ENCODE assay signal across 8 cellular contexts in genomic region chr1:27357281-27358037, GRCh38. TPM values are rescaled to one million over a fixed set of nuclear protein-coding genes. Genes with fewer than 3 reads are reported as not detected.
A peak's percentile ranks its signal among the peaks of the same experiment; 100 is the strongest.
DNase-seq lines count a peak whose midpoint lies in the region; ATAC-seq, FAIRE-seq and TF ChIP-seq lines count a peak whose summit lies in the region.

No MANE protein-coding gene starts in this region.

- H3K27me3 ChIP-seq in left lung, result no peaks in the 10 kb centered on the region

- peak; percentile 85 for FAIRE-seq in GM18507 (lab: Jason Lieb, UNC)

- POLR2A ChIA-PET in AG04449 (lab: Yijun Ruan, JAX), result no interaction called here

- CTCF ChIA-PET in AG04449 (lab: Yijun Ruan, JAX), result interaction anchor here (0.5 to 12.1 kb wide), 32 partner anchors 9 to 312 kb away, joined by 3 to 187 read pairs (median 6); partner anchors contain the start of genes AHDC1, CD164L2, FCN3 and MAP3K6

- TF ChIP-seq CTCF in AG04449 (IDR thresholded peaks at IDR 0.05; ENCODE audit: insufficient read depth, low read length, missing control alignments), result peak; percentile 92
- peak; percentile 98 to 99 for TF ChIP-seq CTCF in left lung (IDR thresholded peaks at IDR 0.05)

- ATAC-seq in left lung, result peak; percentile 82
- no peak for ATAC-seq in HG03025 (IDR thresholded peaks at IDR 0.05; ENCODE audit: low FRiP score, unreplicated experiment)

- DNase-seq in AG04449 (ENCODE audit: low read depth, low spot score), result no peak
- peak; percentile 83 for DNase-seq in GM18507 (ENCODE audit: extremely low spot score, insufficient read length, low read depth)
- peak; percentile 71 for DNase-seq in NCI-H1105 treated with DMSO at 0.1 percent for 48 hours (lab: John Stamatoyannopoulos, UW)
- peak; percentile 84 for DNase-seq in activated CD4-positive, CD25-positive, alpha-beta regulatory T cell treated with anti-CD3 and anti-CD28 coated beads, Interleukin-2, amount 50 U/mL, for 72 hours
- DNase-seq in central memory CD4-positive, alpha-beta T cell, result peak; percentile 80
- DNase-seq in left lung, result peak; percentile 78 to 95
- peak; percentile 80 for DNase-seq in stimulated activated CD4-positive, alpha-beta T cell treated with anti-CD3 and anti-CD28 coated beads, Interleukin-4, amount 100 ng/mL, for 24 hours

- peaks cover 0 to 99% of the 10 kb centered on the region in 2 donors for H3K36me3 ChIP-seq in left lung

- intact Hi-C loops in left lung (cut with DNase I), result loop anchor here in 1 of 2 donors (5.0 kb wide), 1 partner anchor 35 kb away; the partner anchor contains the start of gene GPR3

- no peak overlapping the region for H3K4me3 ChIP-seq in AG04449 (ENCODE audit: low read depth, low read length)
- no peak overlapping the region for H3K4me3 ChIP-seq in left lung

- H3K27ac ChIP-seq in left lung, result peak overlapping the region in 1 of 2 donors; percentile 45

- H3K4me1 ChIP-seq in left lung, result peaks cover 0 to 31% of the 10 kb centered on the region in 2 donors

- no peaks in the 10 kb centered on the region for H3K9me3 ChIP-seq in left lung

RNA-seq across cellular contexts. Expression of gene MAP3K6, which starts 9.3 kb away (rescaled TPM):
- 10 to 100 TPM; 81.7 to 83.3 TPM for total RNA-seq in left lung

RNA-seq across cellular contexts. Expression of gene SYTL1, which starts 15.6 kb away (rescaled TPM):
- total RNA-seq in left lung, result 10 to 100 TPM; 41.4 to 44.1 TPM

RNA-seq across cellular contexts. Expression of gene FCN3, which starts 17.2 kb away (rescaled TPM):
- 100 to 1,000 TPM; 156 to 487 TPM for total RNA-seq in left lung

RNA-seq across cellular contexts. Expression of gene CD164L2, which starts 25.7 kb away (rescaled TPM):
- total RNA-seq in left lung, result 1 to 10 TPM; 4.0 to 5.9 TPM

RNA-seq across cellular contexts. Expression of gene GPR3, which starts 35.0 kb away (rescaled TPM):
- total RNA-seq in left lung, result under 1 TPM; 0.16 to 0.29 TPM
